1 cellular context compared by ENCODE assay signal in genomic region chr2:25856377-25856776, GRCh38.
TF ChIP-seq lines count a peak whose summit lies in the region.

No MANE protein-coding gene starts in this region.

TF ChIP-seq in HepG2, 621 proteins besides CTCF, POLR2A, EP300 and RAD21 (continued from another document):
- TF ChIP-seq, protein P1, sequence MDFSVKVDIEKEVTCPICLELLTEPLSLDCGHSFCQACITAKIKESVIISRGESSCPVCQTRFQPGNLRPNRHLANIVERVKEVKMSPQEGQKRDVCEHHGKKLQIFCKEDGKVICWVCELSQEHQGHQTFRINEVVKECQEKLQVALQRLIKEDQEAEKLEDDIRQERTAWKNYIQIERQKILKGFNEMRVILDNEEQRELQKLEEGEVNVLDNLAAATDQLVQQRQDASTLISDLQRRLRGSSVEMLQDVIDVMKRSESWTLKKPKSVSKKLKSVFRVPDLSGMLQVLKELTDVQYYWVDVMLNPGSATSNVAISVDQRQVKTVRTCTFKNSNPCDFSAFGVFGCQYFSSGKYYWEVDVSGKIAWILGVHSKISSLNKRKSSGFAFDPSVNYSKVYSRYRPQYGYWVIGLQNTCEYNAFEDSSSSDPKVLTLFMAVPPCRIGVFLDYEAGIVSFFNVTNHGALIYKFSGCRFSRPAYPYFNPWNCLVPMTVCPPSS (IDR thresholded peaks at IDR 0.05): no peak
- TF ChIP-seq MXD1 (CRISPR knock-in tag; IDR thresholded peaks at IDR 0.05): no peak
- peak; percentile 76; the same call in 1 of the 2 replicates for TF ChIP-seq ZBTB33 (CRISPR knock-in tag; IDR thresholded peaks at IDR 0.05)
- TF ChIP-seq ZNF3 (CRISPR knock-in tag; IDR thresholded peaks at IDR 0.05): no peak
- TF ChIP-seq ZBTB4 (CRISPR knock-in tag; IDR thresholded peaks at IDR 0.05; ENCODE audit: borderline replicate concordance): 0 out of 2 replicates have a peak, but pooled peaks have one; percentile 20
TF ChIP-seq in HepG2: peak in this region for 2.
